ENCODE assay signal across 26 cellular contexts in the genomic region with DNA sequence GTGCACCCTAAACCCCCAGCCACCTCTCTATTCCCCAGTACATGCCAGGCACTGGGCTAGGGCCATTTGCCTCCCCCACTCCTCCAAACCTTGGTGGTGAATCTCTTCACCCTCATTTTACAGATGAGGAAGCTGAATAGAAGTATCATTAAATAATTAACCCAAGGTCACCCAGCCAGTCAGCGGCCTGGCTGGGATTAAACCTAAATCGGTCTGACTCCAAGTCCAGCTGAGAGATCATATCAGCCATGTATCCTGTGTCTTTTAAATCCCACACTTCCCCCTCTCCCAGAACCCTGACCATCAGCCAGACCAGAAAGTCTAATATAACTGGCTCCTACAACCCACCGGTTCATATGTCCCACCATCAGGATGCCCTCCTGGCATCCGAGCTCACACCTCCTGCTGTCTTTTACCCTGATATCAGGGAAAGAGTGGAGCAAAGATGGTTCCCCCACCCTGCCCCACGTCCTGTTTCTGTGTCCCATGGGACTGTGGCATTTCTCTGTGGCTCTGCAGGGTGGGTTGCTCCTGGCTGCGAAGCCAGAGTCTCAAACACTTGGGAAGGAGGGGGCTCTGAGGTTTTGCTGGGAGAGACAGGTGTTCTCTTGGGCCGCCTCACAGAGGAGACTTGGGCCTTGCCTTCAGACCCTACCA.
DNase-seq lines count a peak whose midpoint lies in the region; ATAC-seq and TF ChIP-seq lines count a peak whose summit lies in the region.
"Had no signal": no experiment of that assay in that cellular context is flagged by ENCODE, and none has a peak within 500 bp of the region (broad histone marks: within the 10 kb centered on the region; RNA-seq: fewer than 3 reads in every experiment).

No MANE protein-coding gene starts in this region.

- H3K9me3 ChIP-seq in IMR-90 (ENCODE audit: control insufficient read depth, insufficient read depth, low read length) (no peaks in the 10 kb centered on the region), H9 (ENCODE audit: control insufficient read depth, low read depth, low read length) (no peaks in the 10 kb centered on the region)
- H3K9me3 ChIP-seq: adrenal gland, upper lobe of right lung had no signal

- H3K36me3 Mint-ChIP-seq in progenitor cell of endocrine pancreas (ENCODE audit: insufficient read depth) (no peaks in the 10 kb centered on the region), H9 (ENCODE audit: insufficient read depth in 1 of 3, low read depth in 3 of 3) (no peaks in the 10 kb centered on the region)
- H3K36me3 Mint-ChIP-seq in activated T-cell treated with anti-CD3 and anti-CD28 coated beads, Interleukin-2, amount 50 U/mL, for 24 hours (ENCODE audit: low read depth): no peaks in the 10 kb centered on the region
- no peaks in the 10 kb centered on the region for H3K36me3 Mint-ChIP-seq in stimulated activated memory B cell treated with anti-CD40 and anti-IgM and Interleukin-4, amounts not matched to agents 10 μg/mL and 1 μg/mL and 100 μg/mL, for 72 hours
- H3K36me3 Mint-ChIP-seq: CD8-positive, alpha-beta T cell; naive B cell; stimulated activated naive B cell treated with anti-CD40 and anti-IgM and Interleukin-4, amounts not matched to agents 10 μg/mL and 1 μg/mL and 100 μg/mL, for 72 hours had no signal

- no peak for TF ChIP-seq RAD21 in IMR-90 (IDR thresholded peaks at IDR 0.05; ENCODE audit: low read length)

- BruUV-seq in IMR-90 (replicated peaks; lab: Mats Ljungman, UMichigan): no TSS peak

- intact Hi-C loops in IMR-90 (cut with micrococcal nuclease): no loop called here

- H3K9ac ChIP-seq in IMR-90 (ENCODE audit: low read depth, low read length) (no peak overlapping the region), H9 (ENCODE audit: extremely low read depth, insufficient read length, low read length) (no peak overlapping the region)

- no peak overlapping the region for H2BK12ac ChIP-seq in H9 (ENCODE audit: insufficient read length, low read depth, low read length)

- H3K9me1 ChIP-seq in IMR-90 (ENCODE audit: insufficient read depth, low read length): peaks cover 7% of the 10 kb centered on the region; the same call in 1 of the 2 replicates

- no peaks in the 10 kb centered on the region for H3K36me3 ChIP-seq in IMR-90 (ENCODE audit: control insufficient read depth, insufficient read depth, low read length)
- H3K36me3 ChIP-seq: adrenal gland, upper lobe of right lung had no signal

- H3K79me1 ChIP-seq in IMR-90 (ENCODE audit: low read depth in 1 of 2, low read length in 2 of 2): no peaks in the 10 kb centered on the region
- H3K79me1 ChIP-seq in H9 (ENCODE audit: insufficient read depth, low read depth, low read length, poor library complexity, severe bottlenecking): no peaks in the 10 kb centered on the region

- WGBS in IMR-90 (ENCODE audit: extremely low coverage in 2 of 2, insufficient read length in 1 of 2), 2 experiments: 80% methylated on average over 2 of the region's 7 CpGs; no CpG with 5 or more reads in 1 of the 2 experiments
- no CpG with 5 or more reads among the region's 7 CpGs for WGBS in H9 (ENCODE audit: extremely low coverage, insufficient read length, low lambda C conversion rate)

- no peak overlapping the region for H3K4me3 Mint-ChIP-seq in progenitor cell of endocrine pancreas (ENCODE audit: low read depth)
- no peak overlapping the region for H3K4me3 Mint-ChIP-seq in activated T-cell treated with anti-CD3 and anti-CD28 coated beads, Interleukin-2, amount 50 U/mL, for 24 hours
- H3K4me3 Mint-ChIP-seq in stimulated activated memory B cell treated with anti-CD40 and anti-IgM and Interleukin-4, amounts not matched to agents 10 μg/mL and 1 μg/mL and 100 μg/mL, for 72 hours: no peak overlapping the region
- no peak overlapping the region for H3K4me3 Mint-ChIP-seq in H9
- H3K4me3 Mint-ChIP-seq: CD8-positive, alpha-beta T cell; central memory CD8-positive, alpha-beta T cell; naive B cell; stimulated activated naive B cell treated with anti-CD40 and anti-IgM and Interleukin-4, amounts not matched to agents 10 μg/mL and 1 μg/mL and 100 μg/mL, for 72 hours; T-helper 17 cell had no signal

- H3K27me3 ChIP-seq in IMR-90 (ENCODE audit: control insufficient read depth, insufficient read depth, low read length) (no peaks in the 10 kb centered on the region), H9 (ENCODE audit: insufficient read depth, low read length) (no peaks in the 10 kb centered on the region)
- H3K27me3 ChIP-seq: adrenal gland, upper lobe of right lung had no signal

- H3K27ac Mint-ChIP-seq in progenitor cell of endocrine pancreas (peak overlapping the region; percentile 72), H9 (0 out of 7 replicates have a peak overlapping the region, but pooled peaks of 1 of the 3 experiments have one; percentile 7)
- no peak overlapping the region for H3K27ac Mint-ChIP-seq in activated T-cell treated with anti-CD3 and anti-CD28 coated beads, Interleukin-2, amount 50 U/mL, for 24 hours
- no peak overlapping the region for H3K27ac Mint-ChIP-seq in stimulated activated memory B cell treated with anti-CD40 and anti-IgM and Interleukin-4, amounts not matched to agents 10 μg/mL and 1 μg/mL and 100 μg/mL, for 72 hours
- H3K27ac Mint-ChIP-seq: CD8-positive, alpha-beta T cell; naive B cell; stimulated activated naive B cell treated with anti-CD40 and anti-IgM and Interleukin-4, amounts not matched to agents 10 μg/mL and 1 μg/mL and 100 μg/mL, for 72 hours; T-helper 17 cell had no signal

- peak overlapping the region; percentile 38; the same call in 1 of the 2 replicates for H3K4ac ChIP-seq in IMR-90 (ENCODE audit: low read depth, low read length)
- H3K4ac ChIP-seq in H9 (ENCODE audit: low read depth, low read length): no peak overlapping the region

- CTCF ChIA-PET in IMR-90 (lab: Yijun Ruan, JAX): interaction anchor here (0.6 kb wide), 1 partner anchor 151 kb away, joined by 4 read pairs; no protein-coding TSS in a partner anchor

- peak overlapping the region; percentile 6; the same call in 1 of the 2 replicates for H2AK5ac ChIP-seq in IMR-90 (ENCODE audit: low read depth, low read length)
- H2AK5ac ChIP-seq in H9 (ENCODE audit: insufficient read length, low read length): no peak overlapping the region

- ATAC-seq in IMR-90 (ENCODE audit: low read depth): no peak
- ATAC-seq in stimulated activated memory B cell treated with anti-CD40 and anti-IgM and Interleukin-4, amounts not matched to agents 10 μg/mL and 1 μg/mL and 100 μg/mL, for 72 hours: no peak
- ATAC-seq: CD8-positive, alpha-beta T cell; HCT116; stimulated activated naive B cell treated with anti-CD40 and anti-IgM and Interleukin-4, amounts not matched to agents 10 μg/mL and 1 μg/mL and 100 μg/mL, for 72 hours; T-helper 17 cell; upper lobe of right lung had no signal

- no peak overlapping the region for H3K4me3 ChIP-seq in IMR-90 (ENCODE audit: insufficient read depth, low read depth, low read length)
- H3K4me3 ChIP-seq: adrenal gland, upper lobe of right lung had no signal

- no peak overlapping the region for H2AFZ ChIP-seq in IMR-90 (replicated peaks; ENCODE audit: low read length, poor library complexity)
- no peak overlapping the region for H2AFZ ChIP-seq in H9 (ENCODE audit: low read length)

- no peak overlapping the region for H3K18ac ChIP-seq in IMR-90 (ENCODE audit: low read depth, low read length)
- H3K18ac ChIP-seq in H9 (ENCODE audit: insufficient read length, low read depth, low read length): no peak overlapping the region

- H3K27ac ChIP-seq in IMR-90 (ENCODE audit: insufficient read depth, low read length) (no peak overlapping the region), H9 (ENCODE audit: insufficient read length, low read depth, low read length) (no peak overlapping the region)
- H3K27ac ChIP-seq: upper lobe of right lung had no signal

- POLR2A ChIA-PET in IMR-90 (lab: Charles Lee; ENCODE audit: unreplicated experiment): no interaction called here

- H4K5ac ChIP-seq in IMR-90 (ENCODE audit: low read depth, low read length) (no peak overlapping the region), H9 (ENCODE audit: insufficient read length, low read depth, low read length) (no peak overlapping the region)

- H2AK9ac ChIP-seq in IMR-90 (replicated peaks; ENCODE audit: low read depth, low read length, poor library complexity): no peak overlapping the region

- H3K27me3 Mint-ChIP-seq in progenitor cell of endocrine pancreas: no peaks in the 10 kb centered on the region
- no peaks in the 10 kb centered on the region for H3K27me3 Mint-ChIP-seq in activated T-cell treated with anti-CD3 and anti-CD28 coated beads, Interleukin-2, amount 50 U/mL, for 24 hours
- peaks cover 10% of the 10 kb centered on the region for H3K27me3 Mint-ChIP-seq in stimulated activated memory B cell treated with anti-CD40 and anti-IgM and Interleukin-4, amounts not matched to agents 10 μg/mL and 1 μg/mL and 100 μg/mL, for 72 hours
- no peaks in the 10 kb centered on the region; the same call in 1 of the 2 replicates for H3K27me3 Mint-ChIP-seq in H9 (ENCODE audit: low read depth)

- H3K23ac ChIP-seq in IMR-90 (ENCODE audit: low read depth, low read length) (no peak overlapping the region), H9 (ENCODE audit: insufficient read length, low read depth, low read length) (no peak overlapping the region)

- no peaks in the 10 kb centered on the region for H3K9me3 Mint-ChIP-seq in progenitor cell of endocrine pancreas (ENCODE audit: low read depth)
- H3K9me3 Mint-ChIP-seq in activated T-cell treated with anti-CD3 and anti-CD28 coated beads, Interleukin-2, amount 50 U/mL, for 24 hours: no peaks in the 10 kb centered on the region
- no peaks in the 10 kb centered on the region for H3K9me3 Mint-ChIP-seq in stimulated activated memory B cell treated with anti-CD40 and anti-IgM and Interleukin-4, amounts not matched to agents 10 μg/mL and 1 μg/mL and 100 μg/mL, for 72 hours
- no peaks in the 10 kb centered on the region for H3K9me3 Mint-ChIP-seq in H9
- H3K9me3 Mint-ChIP-seq: CD8-positive, alpha-beta T cell; central memory CD8-positive, alpha-beta T cell; naive B cell; stimulated activated naive B cell treated with anti-CD40 and anti-IgM and Interleukin-4, amounts not matched to agents 10 μg/mL and 1 μg/mL and 100 μg/mL, for 72 hours had no signal

- in situ Hi-C loops in ACHN (cut with HindIII; ENCODE audit: low pct_ligation_motif_present, low pct_unique_long_range_greater_than_20kb, low sequenced_read_pairs) (no loop called here), IMR-90 (cut with MboI; ENCODE audit: low sequenced_read_pairs) (no loop called here)

- H2BK120ac ChIP-seq in IMR-90 (ENCODE audit: low read depth, low read length) (peak overlapping the region; percentile 17; the same call in 1 of the 2 replicates), H9 (ENCODE audit: low read depth, low read length, poor library complexity, severe bottlenecking) (no peak overlapping the region)

- no peak for TF ChIP-seq CTCF in IMR-90 (conservative IDR thresholded peaks at IDR 0.05; ENCODE audit: low read depth, low read length)
- TF ChIP-seq CTCF in progenitor cell of endocrine pancreas (IDR thresholded peaks at IDR 0.05; ENCODE audit: unreplicated experiment): no peak
- no peak for TF ChIP-seq CTCF in H9 (conservative IDR thresholded peaks at IDR 0.05)

- H4K8ac ChIP-seq in IMR-90 (ENCODE audit: low read depth in 2 of 2, low read length in 2 of 2): no peak overlapping the region
- no peak overlapping the region for H4K8ac ChIP-seq in H9 (replicated peaks; ENCODE audit: insufficient read length, low read depth, low read length)

- H3K4me1 Mint-ChIP-seq in progenitor cell of endocrine pancreas (ENCODE audit: low read depth) (peaks cover 55% of the 10 kb centered on the region), H9 (peaks cover 25 to 39% of the 10 kb centered on the region in 2 experiments)
- no peaks in the 10 kb centered on the region for H3K4me1 Mint-ChIP-seq in activated T-cell treated with anti-CD3 and anti-CD28 coated beads, Interleukin-2, amount 50 U/mL, for 24 hours (ENCODE audit: low read depth)
- H3K4me1 Mint-ChIP-seq in stimulated activated memory B cell treated with anti-CD40 and anti-IgM and Interleukin-4, amounts not matched to agents 10 μg/mL and 1 μg/mL and 100 μg/mL, for 72 hours: no peaks in the 10 kb centered on the region
- H3K4me1 Mint-ChIP-seq: central memory CD8-positive, alpha-beta T cell; naive B cell; T-helper 17 cell had no signal

- no peak overlapping the region; the same call in 1 of the 2 replicates for H3K14ac ChIP-seq in IMR-90 (replicated peaks; ENCODE audit: low read depth, low read length)
- H3K14ac ChIP-seq in H9 (ENCODE audit: insufficient read depth, low read length): no peak overlapping the region

- no peak overlapping the region for H3T11ph ChIP-seq in H9 (ENCODE audit: low read length)

- H4K91ac ChIP-seq in IMR-90 (ENCODE audit: insufficient read depth, low read depth, low read length): no peak overlapping the region; the same call in 1 of the 2 replicates
- H4K91ac ChIP-seq in H9 (ENCODE audit: insufficient read length, low read depth, low read length): no peak overlapping the region

- no peaks in the 10 kb centered on the region for H3K79me2 ChIP-seq in H9 (ENCODE audit: insufficient read depth, low read length)

- H3K4me2 ChIP-seq in IMR-90 (ENCODE audit: low read depth, low read length) (no peak overlapping the region), H9 (ENCODE audit: insufficient read depth, insufficient read length, low read length) (no peak overlapping the region)

- dilution Hi-C loops in IMR-90 (cut with HindIII; ENCODE audit: low sequenced_read_pairs, unreplicated experiment): no loop called here

- no peak for TF ChIP-seq POLR2A in IMR-90 (IDR thresholded peaks at IDR 0.05; ENCODE audit: low read depth, low read length)

- DNase-seq in ACHN (peak; percentile 33), IMR-90 (no peak), kidney glomerular epithelial cell (lab: John Stamatoyannopoulos, UW) (peak; percentile 28), progenitor cell of endocrine pancreas (ENCODE audit: low spot score, unreplicated experiment) (no peak), NOMO-1 (lab: John Stamatoyannopoulos, UW; ENCODE audit: unreplicated experiment in 2 of 2) (no peak), H9 (no peak)
- DNase-seq in activated T-cell treated with anti-CD3 and anti-CD28 coated beads, Interleukin-2, amount 50 U/mL, for 24 hours: no peak
- DNase-seq: activated CD4-positive, alpha-beta T cell treated with anti-CD3 and anti-CD28 coated beads, Interleukin-2, amount 50 U/mL, for 48 hours; activated CD4-positive, CD25-positive, alpha-beta regulatory T cell treated with anti-CD3 and anti-CD28 coated beads, Interleukin-2, amount 50 U/mL, for 72 hours; activated naive CD4-positive, alpha-beta T cell treated with Interleukin-2 at 50 U/mL for 16 hours; CD8-positive, alpha-beta T cell; DMS53; islet precursor cell; KBM-7; midbrain; naive B cell; NCI-H1092 treated with DMSO at 0.1 percent for 48 hours; NCI-H187; nucleus accumbens; stimulated activated naive B cell treated with anti-CD40 and anti-IgM and Interleukin-4, amounts not matched to agents 10 μg/mL and 1 μg/mL and 100 μg/mL, for 72 hours; T-helper 17 cell; upper lobe of right lung had no signal

- no peak overlapping the region for H2BK5ac ChIP-seq in IMR-90 (ENCODE audit: low read depth, low read length, poor library complexity, severe bottlenecking)
- H2BK5ac ChIP-seq in H9 (ENCODE audit: insufficient read length, low read length): no peak overlapping the region

- no peak overlapping the region for H3K56ac ChIP-seq in IMR-90 (ENCODE audit: extremely low read depth, insufficient read depth, low read length)
- no peak overlapping the region for H3K56ac ChIP-seq in H9 (ENCODE audit: insufficient read length, low read depth, low read length)

- peaks cover 23% of the 10 kb centered on the region for H3K4me1 ChIP-seq in IMR-90 (ENCODE audit: control insufficient read depth, insufficient read depth, low read length)
- peaks cover 3% of the 10 kb centered on the region; the same call in 1 of the 2 replicates for H3K4me1 ChIP-seq in H9 (ENCODE audit: insufficient read depth, low read length)

- no peaks in the 10 kb centered on the region for H3K23me2 ChIP-seq in H9 (ENCODE audit: insufficient read length, low read depth, low read length, poor library complexity, severe bottlenecking)

- H4K20me1 ChIP-seq in IMR-90 (ENCODE audit: insufficient read depth, low read length) (no peaks in the 10 kb centered on the region), H9 (ENCODE audit: control insufficient read depth, insufficient read depth, insufficient read length) (no peaks in the 10 kb centered on the region)

- H2BK20ac ChIP-seq in IMR-90 (ENCODE audit: low read depth, low read length) (peak overlapping the region; percentile 6; the same call in 1 of the 2 replicates), H9 (ENCODE audit: low read depth, low read length, poor library complexity, severe bottlenecking) (no peak overlapping the region)

- no peak overlapping the region for H2BK15ac ChIP-seq in IMR-90 (ENCODE audit: low read depth, low read length)
- H2BK15ac ChIP-seq in H9 (ENCODE audit: low read depth, low read length): no peak overlapping the region

Comparison
In these comparisons a context has a peak if more than half of its experiments do, and no peak if none do; other contexts are left out.
1. DNase-seq: peak in ACHN (single experiment) and kidney glomerular epithelial cell (single experiment); none in IMR-90 (single experiment), progenitor cell of endocrine pancreas (single experiment), activated T-cell treated with anti-CD3 and anti-CD28 coated beads, Interleukin-2, amount 50 U/mL, for 24 hours (single experiment), NOMO-1 (0 of 2) and H9 (single experiment).